In genomic region chr22:50176850-50177536, GRCh38 we compare ENCODE assay signal across 2 cellular contexts.
TF ChIP-seq lines count a peak whose summit lies in the region.

No MANE protein-coding gene starts in this region.

TF ChIP-seq in GM23338, 12 proteins besides CTCF, POLR2A, EP300 and RAD21:
- TF ChIP-seq, protein P1, sequence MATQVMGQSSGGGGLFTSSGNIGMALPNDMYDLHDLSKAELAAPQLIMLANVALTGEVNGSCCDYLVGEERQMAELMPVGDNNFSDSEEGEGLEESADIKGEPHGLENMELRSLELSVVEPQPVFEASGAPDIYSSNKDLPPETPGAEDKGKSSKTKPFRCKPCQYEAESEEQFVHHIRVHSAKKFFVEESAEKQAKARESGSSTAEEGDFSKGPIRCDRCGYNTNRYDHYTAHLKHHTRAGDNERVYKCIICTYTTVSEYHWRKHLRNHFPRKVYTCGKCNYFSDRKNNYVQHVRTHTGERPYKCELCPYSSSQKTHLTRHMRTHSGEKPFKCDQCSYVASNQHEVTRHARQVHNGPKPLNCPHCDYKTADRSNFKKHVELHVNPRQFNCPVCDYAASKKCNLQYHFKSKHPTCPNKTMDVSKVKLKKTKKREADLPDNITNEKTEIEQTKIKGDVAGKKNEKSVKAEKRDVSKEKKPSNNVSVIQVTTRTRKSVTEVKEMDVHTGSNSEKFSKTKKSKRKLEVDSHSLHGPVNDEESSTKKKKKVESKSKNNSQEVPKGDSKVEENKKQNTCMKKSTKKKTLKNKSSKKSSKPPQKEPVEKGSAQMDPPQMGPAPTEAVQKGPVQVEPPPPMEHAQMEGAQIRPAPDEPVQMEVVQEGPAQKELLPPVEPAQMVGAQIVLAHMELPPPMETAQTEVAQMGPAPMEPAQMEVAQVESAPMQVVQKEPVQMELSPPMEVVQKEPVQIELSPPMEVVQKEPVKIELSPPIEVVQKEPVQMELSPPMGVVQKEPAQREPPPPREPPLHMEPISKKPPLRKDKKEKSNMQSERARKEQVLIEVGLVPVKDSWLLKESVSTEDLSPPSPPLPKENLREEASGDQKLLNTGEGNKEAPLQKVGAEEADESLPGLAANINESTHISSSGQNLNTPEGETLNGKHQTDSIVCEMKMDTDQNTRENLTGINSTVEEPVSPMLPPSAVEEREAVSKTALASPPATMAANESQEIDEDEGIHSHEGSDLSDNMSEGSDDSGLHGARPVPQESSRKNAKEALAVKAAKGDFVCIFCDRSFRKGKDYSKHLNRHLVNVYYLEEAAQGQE (IDR thresholded peaks at IDR 0.05; ENCODE audit: unreplicated experiment), result no peak
- TF ChIP-seq ZNF331 (CRISPR knock-in tag; IDR thresholded peaks at IDR 0.05; ENCODE audit: low read depth) (no peak), JUNB (IDR thresholded peaks at IDR 0.05; ENCODE audit: unreplicated experiment) (no peak), STAT1 (IDR thresholded peaks at IDR 0.05; ENCODE audit: unreplicated experiment) (no peak), POLR2AphosphoS5 (IDR thresholded peaks at IDR 0.05; ENCODE audit: low read depth) (no peak), NANOG (IDR thresholded peaks at IDR 0.05; ENCODE audit: borderline replicate concordance) (no peak), EZH2phosphoT487 (IDR thresholded peaks at IDR 0.05; ENCODE audit: unreplicated experiment) (no peak), EZH2 (IDR thresholded peaks at IDR 0.05; ENCODE audit: low read depth, unreplicated experiment) (no peak), ZNF114 (CRISPR knock-in tag; IDR thresholded peaks at IDR 0.05) (no peak), CREB1 (CRISPR knock-in tag; IDR thresholded peaks at IDR 0.05; ENCODE audit: low read depth) (no peak)
- TF ChIP-seq, protein P2, sequence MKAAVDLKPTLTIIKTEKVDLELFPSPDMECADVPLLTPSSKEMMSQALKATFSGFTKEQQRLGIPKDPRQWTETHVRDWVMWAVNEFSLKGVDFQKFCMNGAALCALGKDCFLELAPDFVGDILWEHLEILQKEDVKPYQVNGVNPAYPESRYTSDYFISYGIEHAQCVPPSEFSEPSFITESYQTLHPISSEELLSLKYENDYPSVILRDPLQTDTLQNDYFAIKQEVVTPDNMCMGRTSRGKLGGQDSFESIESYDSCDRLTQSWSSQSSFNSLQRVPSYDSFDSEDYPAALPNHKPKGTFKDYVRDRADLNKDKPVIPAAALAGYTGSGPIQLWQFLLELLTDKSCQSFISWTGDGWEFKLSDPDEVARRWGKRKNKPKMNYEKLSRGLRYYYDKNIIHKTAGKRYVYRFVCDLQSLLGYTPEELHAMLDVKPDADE (IDR thresholded peaks at IDR 0.05), result no peak
- TF ChIP-seq, protein P3, sequence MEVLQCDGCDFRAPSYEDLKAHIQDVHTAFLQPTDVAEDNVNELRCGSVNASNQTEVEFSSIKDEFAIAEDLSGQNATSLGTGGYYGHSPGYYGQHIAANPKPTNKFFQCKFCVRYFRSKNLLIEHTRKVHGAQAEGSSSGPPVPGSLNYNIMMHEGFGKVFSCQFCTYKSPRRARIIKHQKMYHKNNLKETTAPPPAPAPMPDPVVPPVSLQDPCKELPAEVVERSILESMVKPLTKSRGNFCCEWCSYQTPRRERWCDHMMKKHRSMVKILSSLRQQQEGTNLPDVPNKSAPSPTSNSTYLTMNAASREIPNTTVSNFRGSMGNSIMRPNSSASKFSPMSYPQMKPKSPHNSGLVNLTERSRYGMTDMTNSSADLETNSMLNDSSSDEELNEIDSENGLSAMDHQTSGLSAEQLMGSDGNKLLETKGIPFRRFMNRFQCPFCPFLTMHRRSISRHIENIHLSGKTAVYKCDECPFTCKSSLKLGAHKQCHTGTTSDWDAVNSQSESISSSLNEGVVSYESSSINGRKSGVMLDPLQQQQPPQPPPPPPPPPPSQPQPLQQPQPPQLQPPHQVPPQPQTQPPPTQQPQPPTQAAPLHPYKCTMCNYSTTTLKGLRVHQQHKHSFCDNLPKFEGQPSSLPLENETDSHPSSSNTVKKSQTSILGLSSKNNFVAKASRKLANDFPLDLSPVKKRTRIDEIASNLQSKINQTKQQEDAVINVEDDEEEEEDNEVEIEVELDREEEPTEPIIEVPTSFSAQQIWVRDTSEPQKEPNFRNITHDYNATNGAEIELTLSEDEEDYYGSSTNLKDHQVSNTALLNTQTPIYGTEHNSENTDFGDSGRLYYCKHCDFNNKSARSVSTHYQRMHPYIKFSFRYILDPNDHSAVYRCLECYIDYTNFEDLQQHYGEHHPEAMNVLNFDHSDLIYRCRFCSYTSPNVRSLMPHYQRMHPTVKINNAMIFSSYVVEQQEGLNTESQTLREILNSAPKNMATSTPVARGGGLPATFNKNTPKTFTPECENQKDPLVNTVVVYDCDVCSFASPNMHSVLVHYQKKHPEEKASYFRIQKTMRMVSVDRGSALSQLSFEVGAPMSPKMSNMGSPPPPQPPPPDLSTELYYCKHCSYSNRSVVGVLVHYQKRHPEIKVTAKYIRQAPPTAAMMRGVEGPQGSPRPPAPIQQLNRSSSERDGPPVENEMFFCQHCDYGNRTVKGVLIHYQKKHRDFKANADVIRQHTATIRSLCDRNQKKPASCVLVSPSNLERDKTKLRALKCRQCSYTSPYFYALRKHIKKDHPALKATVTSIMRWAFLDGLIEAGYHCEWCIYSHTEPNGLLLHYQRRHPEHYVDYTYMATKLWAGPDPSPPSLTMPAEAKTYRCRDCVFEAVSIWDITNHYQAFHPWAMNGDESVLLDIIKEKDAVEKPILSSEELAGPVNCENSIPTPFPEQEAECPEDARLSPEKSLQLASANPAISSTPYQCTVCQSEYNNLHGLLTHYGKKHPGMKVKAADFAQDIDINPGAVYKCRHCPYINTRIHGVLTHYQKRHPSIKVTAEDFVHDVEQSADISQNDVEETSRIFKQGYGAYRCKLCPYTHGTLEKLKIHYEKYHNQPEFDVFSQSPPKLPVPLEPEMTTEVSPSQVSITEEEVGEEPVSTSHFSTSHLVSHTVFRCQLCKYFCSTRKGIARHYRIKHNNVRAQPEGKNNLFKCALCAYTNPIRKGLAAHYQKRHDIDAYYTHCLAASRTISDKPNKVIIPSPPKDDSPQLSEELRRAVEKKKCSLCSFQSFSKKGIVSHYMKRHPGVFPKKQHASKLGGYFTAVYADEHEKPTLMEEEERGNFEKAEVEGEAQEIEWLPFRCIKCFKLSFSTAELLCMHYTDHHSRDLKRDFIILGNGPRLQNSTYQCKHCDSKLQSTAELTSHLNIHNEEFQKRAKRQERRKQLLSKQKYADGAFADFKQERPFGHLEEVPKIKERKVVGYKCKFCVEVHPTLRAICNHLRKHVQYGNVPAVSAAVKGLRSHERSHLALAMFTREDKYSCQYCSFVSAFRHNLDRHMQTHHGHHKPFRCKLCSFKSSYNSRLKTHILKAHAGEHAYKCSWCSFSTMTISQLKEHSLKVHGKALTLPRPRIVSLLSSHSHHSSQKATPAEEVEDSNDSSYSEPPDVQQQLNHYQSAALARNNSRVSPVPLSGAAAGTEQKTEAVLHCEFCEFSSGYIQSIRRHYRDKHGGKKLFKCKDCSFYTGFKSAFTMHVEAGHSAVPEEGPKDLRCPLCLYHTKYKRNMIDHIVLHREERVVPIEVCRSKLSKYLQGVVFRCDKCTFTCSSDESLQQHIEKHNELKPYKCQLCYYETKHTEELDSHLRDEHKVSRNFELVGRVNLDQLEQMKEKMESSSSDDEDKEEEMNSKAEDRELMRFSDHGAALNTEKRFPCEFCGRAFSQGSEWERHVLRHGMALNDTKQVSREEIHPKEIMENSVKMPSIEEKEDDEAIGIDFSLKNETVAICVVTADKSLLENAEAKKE (CRISPR knock-in tag; IDR thresholded peaks at IDR 0.05), result no peak
TF ChIP-seq in GM23338: peak in this region for 0.

TF ChIP-seq in WTC11, 78 proteins besides CTCF, POLR2A, EP300 and RAD21:
- TF ChIP-seq E2F1 (CRISPR knock-in tag; IDR thresholded peaks at IDR 0.05) (no peak), OVOL2 (CRISPR knock-in tag; IDR thresholded peaks at IDR 0.05; ENCODE audit: borderline replicate concordance) (no peak), GRHL2 (CRISPR knock-in tag; IDR thresholded peaks at IDR 0.05; ENCODE audit: insufficient replicate concordance, severe bottlenecking) (no peak), ZNF263 (CRISPR knock-in tag; IDR thresholded peaks at IDR 0.05; ENCODE audit: low read depth) (no peak), ZNF138 (CRISPR knock-in tag; conservative IDR thresholded peaks at IDR 0.05) (no peak), SMAD4 (CRISPR knock-in tag; IDR thresholded peaks at IDR 0.05) (no peak), FOXK1 (CRISPR knock-in tag; IDR thresholded peaks at IDR 0.05) (no peak), NR3C1 (CRISPR knock-in tag; conservative IDR thresholded peaks at IDR 0.05; ENCODE audit: low read depth) (no peak), TEAD4 (CRISPR knock-in tag; IDR thresholded peaks at IDR 0.05) (no peak), GABPB1 (CRISPR knock-in tag; IDR thresholded peaks at IDR 0.05) (no peak), ETV6 (CRISPR knock-in tag; IDR thresholded peaks at IDR 0.05) (no peak)
- TF ChIP-seq, protein P4, sequence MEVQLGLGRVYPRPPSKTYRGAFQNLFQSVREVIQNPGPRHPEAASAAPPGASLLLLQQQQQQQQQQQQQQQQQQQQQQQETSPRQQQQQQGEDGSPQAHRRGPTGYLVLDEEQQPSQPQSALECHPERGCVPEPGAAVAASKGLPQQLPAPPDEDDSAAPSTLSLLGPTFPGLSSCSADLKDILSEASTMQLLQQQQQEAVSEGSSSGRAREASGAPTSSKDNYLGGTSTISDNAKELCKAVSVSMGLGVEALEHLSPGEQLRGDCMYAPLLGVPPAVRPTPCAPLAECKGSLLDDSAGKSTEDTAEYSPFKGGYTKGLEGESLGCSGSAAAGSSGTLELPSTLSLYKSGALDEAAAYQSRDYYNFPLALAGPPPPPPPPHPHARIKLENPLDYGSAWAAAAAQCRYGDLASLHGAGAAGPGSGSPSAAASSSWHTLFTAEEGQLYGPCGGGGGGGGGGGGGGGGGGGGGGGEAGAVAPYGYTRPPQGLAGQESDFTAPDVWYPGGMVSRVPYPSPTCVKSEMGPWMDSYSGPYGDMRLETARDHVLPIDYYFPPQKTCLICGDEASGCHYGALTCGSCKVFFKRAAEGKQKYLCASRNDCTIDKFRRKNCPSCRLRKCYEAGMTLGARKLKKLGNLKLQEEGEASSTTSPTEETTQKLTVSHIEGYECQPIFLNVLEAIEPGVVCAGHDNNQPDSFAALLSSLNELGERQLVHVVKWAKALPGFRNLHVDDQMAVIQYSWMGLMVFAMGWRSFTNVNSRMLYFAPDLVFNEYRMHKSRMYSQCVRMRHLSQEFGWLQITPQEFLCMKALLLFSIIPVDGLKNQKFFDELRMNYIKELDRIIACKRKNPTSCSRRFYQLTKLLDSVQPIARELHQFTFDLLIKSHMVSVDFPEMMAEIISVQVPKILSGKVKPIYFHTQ (CRISPR knock-in tag; IDR thresholded peaks at IDR 0.05), result no peak
- TF ChIP-seq, protein P5, sequence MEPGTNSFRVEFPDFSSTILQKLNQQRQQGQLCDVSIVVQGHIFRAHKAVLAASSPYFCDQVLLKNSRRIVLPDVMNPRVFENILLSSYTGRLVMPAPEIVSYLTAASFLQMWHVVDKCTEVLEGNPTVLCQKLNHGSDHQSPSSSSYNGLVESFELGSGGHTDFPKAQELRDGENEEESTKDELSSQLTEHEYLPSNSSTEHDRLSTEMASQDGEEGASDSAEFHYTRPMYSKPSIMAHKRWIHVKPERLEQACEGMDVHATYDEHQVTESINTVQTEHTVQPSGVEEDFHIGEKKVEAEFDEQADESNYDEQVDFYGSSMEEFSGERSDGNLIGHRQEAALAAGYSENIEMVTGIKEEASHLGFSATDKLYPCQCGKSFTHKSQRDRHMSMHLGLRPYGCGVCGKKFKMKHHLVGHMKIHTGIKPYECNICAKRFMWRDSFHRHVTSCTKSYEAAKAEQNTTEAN (CRISPR knock-in tag; IDR thresholded peaks at IDR 0.05), result no peak
